ENCODE assay signal across 8 cellular contexts in the genomic region with DNA sequence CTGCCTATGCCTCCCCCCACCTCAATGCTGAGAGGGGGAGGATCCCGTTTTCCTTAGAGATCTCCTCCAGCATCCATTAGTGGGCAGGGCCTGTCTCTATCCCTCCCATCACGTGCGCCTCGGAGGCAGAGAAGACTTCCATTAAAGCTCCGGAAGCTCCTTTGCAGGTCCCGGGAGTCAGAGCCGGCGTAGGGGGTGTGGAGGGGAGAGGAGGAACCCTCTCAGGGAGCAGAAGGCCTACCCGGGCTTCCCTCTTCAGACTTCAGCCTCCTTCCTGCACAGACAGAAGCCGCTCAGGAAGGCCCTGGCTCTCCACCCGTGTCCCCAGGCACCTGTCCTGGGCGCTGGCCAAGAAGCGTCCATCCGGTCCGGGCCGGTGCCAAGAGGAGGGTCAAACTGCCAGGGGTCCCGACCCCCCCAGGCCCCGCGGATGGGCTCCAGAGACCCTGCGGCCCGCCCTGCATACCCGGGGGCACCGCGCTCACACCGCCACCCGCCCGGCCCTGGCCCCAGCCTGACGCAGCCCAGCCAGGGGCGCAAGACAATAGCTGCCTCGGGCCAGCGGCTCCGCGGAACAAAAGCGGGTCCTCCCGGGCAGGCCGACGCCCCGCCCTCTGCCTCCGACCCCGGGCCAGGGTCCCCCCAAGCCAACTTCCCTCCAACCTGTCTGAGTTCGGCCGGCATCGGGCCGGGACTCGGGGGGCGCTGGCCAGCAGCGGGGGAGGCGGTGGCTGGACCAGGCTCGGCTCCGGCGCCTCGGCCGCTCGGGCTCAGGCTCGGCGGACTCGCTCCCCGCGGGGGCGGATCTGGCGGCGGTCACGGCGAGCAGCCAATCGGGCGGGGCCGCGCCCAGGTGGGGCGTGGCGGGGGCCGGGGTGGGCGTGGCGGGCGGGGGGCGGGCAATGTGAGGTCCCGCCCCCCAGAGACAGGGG. TPM values are rescaled to one million over a fixed set of nuclear protein-coding genes. Genes with fewer than 3 reads are reported as not detected.
A peak's percentile ranks its signal among the peaks of the same experiment; 100 is the strongest.
DNase-seq lines count a peak whose midpoint lies in the region; ATAC-seq and TF ChIP-seq lines count a peak whose summit lies in the region.

No MANE protein-coding gene starts in this region.

- no peaks in the 10 kb centered on the region for H3K36me3 Mint-ChIP-seq in activated naive CD8-positive, alpha-beta T cell

- H3K27ac ChIP-seq in osteoblast (ENCODE audit: low read depth, low read length) (no peak overlapping the region), thymus (ENCODE audit: low read depth) (no peak overlapping the region)

- H3K4me1 ChIP-seq in osteoblast (ENCODE audit: insufficient read depth, low read length): peaks cover 31% of the 10 kb centered on the region
- H3K4me1 ChIP-seq in thymus (ENCODE audit: control insufficient read depth, insufficient read depth, low read length): peaks cover 7% of the 10 kb centered on the region

- H3K4me3 Mint-ChIP-seq in activated naive CD8-positive, alpha-beta T cell: peak overlapping the region; percentile 27

- CTCF ChIA-PET in GM10248 (lab: Yijun Ruan, JAX): interaction anchor here (1.6 kb wide), 1 partner anchor 16 kb away, joined by 5 read pairs; no protein-coding TSS in a partner anchor

- no peaks in the 10 kb centered on the region for H3K9me3 Mint-ChIP-seq in activated naive CD8-positive, alpha-beta T cell (ENCODE audit: low read depth)

- H2AFZ ChIP-seq in osteoblast (ENCODE audit: low read length): peak overlapping the region; percentile 62

- H3K4me2 ChIP-seq in osteoblast (ENCODE audit: insufficient read depth, low read length): peak overlapping the region; percentile 91

- no peak for ATAC-seq in HG03108 (IDR thresholded peaks at IDR 0.05; ENCODE audit: unreplicated experiment)

- TF ChIP-seq CTCF in GM10248 (IDR thresholded peaks at IDR 0.05; ENCODE audit: control extremely low read depth, extremely low read depth, low read depth, missing control alignments) (no peak), osteoblast (IDR thresholded peaks at IDR 0.05; ENCODE audit: extremely low read depth, low read depth, low read length) (no peak)

- H3K36me3 ChIP-seq in osteoblast (ENCODE audit: insufficient read depth, low read length): no peaks in the 10 kb centered on the region
- H3K36me3 ChIP-seq in thymus (ENCODE audit: control insufficient read depth, insufficient read depth): no peaks in the 10 kb centered on the region

- intact Hi-C loops in head of caudate nucleus (cut with DNase I): no loop called here

- peaks cover 17% of the 10 kb centered on the region for H3K79me2 ChIP-seq in osteoblast (ENCODE audit: insufficient read depth, low read length)

- peak overlapping the region; percentile 55 for H3K4me3 ChIP-seq in Jurkat, Clone E6-1 (ENCODE audit: low read length)
- H3K4me3 ChIP-seq in osteoblast (ENCODE audit: insufficient read depth, low read length) (peak overlapping the region; percentile 81), thymus (ENCODE audit: low read length) (peak overlapping the region; percentile 63)

- H3K27me3 Mint-ChIP-seq in activated naive CD8-positive, alpha-beta T cell: no peaks in the 10 kb centered on the region

- H3K9me3 ChIP-seq in osteoblast (ENCODE audit: low read depth, low read length): no peaks in the 10 kb centered on the region
- H3K9me3 ChIP-seq in thymus (ENCODE audit: control insufficient read depth): no peaks in the 10 kb centered on the region

- no peaks in the 10 kb centered on the region for H3K27me3 ChIP-seq in osteoblast (ENCODE audit: insufficient read depth, low read length)
- H3K27me3 ChIP-seq in thymus (ENCODE audit: control insufficient read depth, insufficient read depth): no peaks in the 10 kb centered on the region

- WGBS in thymus: under 1% methylated on average over 76 of the region's 76 CpGs

- H3K4me1 Mint-ChIP-seq in activated naive CD8-positive, alpha-beta T cell (ENCODE audit: low read depth): peaks cover 3% of the 10 kb centered on the region

- peak; percentile 96 for DNase-seq in GM10248 (ENCODE audit: extremely low spot score)
- no peak for DNase-seq in Jurkat, Clone E6-1 (ENCODE audit: low read depth, low spot score)
- DNase-seq in SK-N-DZ (ENCODE audit: low spot score): peak; percentile 79
- peak; percentile 43 to 91 (median 72) for DNase-seq in head of caudate nucleus
- DNase-seq in osteoblast (ENCODE audit: insufficient read length, low spot score, missing footprints): peak; percentile 100

- peaks cover 36% of the 10 kb centered on the region for H4K20me1 ChIP-seq in osteoblast (ENCODE audit: insufficient read depth, low read length)

- POLR2A ChIA-PET in GM10248 (lab: Yijun Ruan, JAX): interaction anchor here (0.6 kb wide), 1 partner anchor 273 kb away, joined by 4 read pairs; no protein-coding TSS in a partner anchor

- no peak overlapping the region for H3K27ac Mint-ChIP-seq in activated naive CD8-positive, alpha-beta T cell

RNA-seq across cellular contexts. Expression of a gene that starts 29.9 kb away (rescaled TPM):
- polyA plus RNA-seq in Jurkat, Clone E6-1 (2012; ENCODE audit: insufficient read depth, insufficient read length): 12.7 TPM
- 77.9 and 81.0 TPM in 2 replicates for polyA plus RNA-seq in SK-N-DZ (2014; cell fraction: cytosol; rRNA removed)
- 488 and 524 TPM in 2 replicates for polyA plus RNA-seq in SK-N-DZ (2014; cell fraction: nucleus; rRNA removed)
- 19.7 and 27.1 TPM in 2 replicates for total RNA-seq in osteoblast
- 8.2 TPM for polyA plus RNA-seq in thymus

RNA-seq across cellular contexts. Expression of a gene that starts 34.2 kb away (rescaled TPM):
- polyA plus RNA-seq in Jurkat, Clone E6-1 (2012; ENCODE audit: insufficient read depth, insufficient read length): 14.8 TPM
- 18.5 and 19.8 TPM in 2 replicates for polyA plus RNA-seq in SK-N-DZ (2014; cell fraction: cytosol; rRNA removed)
- polyA plus RNA-seq in SK-N-DZ (2014; cell fraction: nucleus; rRNA removed): 14.9 and 19.5 TPM in 2 replicates
- total RNA-seq in osteoblast: 41.8 and 43.8 TPM in 2 replicates
- 19.7 TPM for polyA plus RNA-seq in thymus

RNA-seq across cellular contexts. Expression of a gene that starts 45.1 kb away (rescaled TPM):
- 9.0 TPM for polyA plus RNA-seq in Jurkat, Clone E6-1 (2012; ENCODE audit: insufficient read depth, insufficient read length)
- polyA plus RNA-seq in SK-N-DZ (2014; cell fraction: cytosol; rRNA removed): 25.9 and 26.6 TPM in 2 replicates
- polyA plus RNA-seq in SK-N-DZ (2014; cell fraction: nucleus; rRNA removed): 58.9 and 60.3 TPM in 2 replicates
- 19.5 and 21.5 TPM in 2 replicates for total RNA-seq in osteoblast
- polyA plus RNA-seq in thymus: 24.2 TPM

RNA-seq across cellular contexts. Expression of a gene that starts 45.1 kb away (rescaled TPM):
- 117 TPM for polyA plus RNA-seq in Jurkat, Clone E6-1 (2012; ENCODE audit: insufficient read depth, insufficient read length)
- 130 TPM in 2 replicates for polyA plus RNA-seq in SK-N-DZ (2014; cell fraction: cytosol; rRNA removed)
- polyA plus RNA-seq in SK-N-DZ (2014; cell fraction: nucleus; rRNA removed): 79.0 and 109 TPM in 2 replicates
- 220 and 288 TPM in 2 replicates for total RNA-seq in osteoblast
- 74.5 TPM for polyA plus RNA-seq in thymus
